In genomic region chr10:61912981-61913380, GRCh38 we compare ENCODE assay signal across 27 cellular contexts.
"Had no signal": no experiment of that assay in that cellular context is flagged by ENCODE, and none has a peak within 500 bp of the region (broad histone marks: within the 10 kb centered on the region; RNA-seq: fewer than 3 reads in every experiment).

No MANE protein-coding gene starts in this region.

- H3K36me3 ChIP-seq: lower lobe of right lung, ovary, right atrium auricular region, thoracic aorta, upper lobe of right lung had no signal

- ATAC-seq: left colon; left lung; lower lobe of right lung; naive thymus-derived CD4-positive, alpha-beta T cell; natural killer cell treated with Interleukin-12 subunit alpha and Interleukin-12 subunit beta and Interleukin-15 and Interleukin-18, amount 100 ng/mL, for 72 hours; sciatic nerve; upper lobe of right lung had no signal

- H3K27me3 Mint-ChIP-seq: naive thymus-derived CD4-positive, alpha-beta T cell; natural killer cell treated with Interleukin-12 subunit alpha and Interleukin-12 subunit beta and Interleukin-15 and Interleukin-18, amount 100 ng/mL, for 72 hours; progenitor cell of endocrine pancreas; stimulated activated naive CD8-positive, alpha-beta T cell treated with anti-CD3 and anti-CD28 coated beads, Interleukin-15, Interleukin-2, amounts not matched to agents 100 ng/mL and 50 ng/mL, for 24 hours had no signal

- H3K4me3 ChIP-seq: left lung, lower lobe of right lung, ovary, right atrium auricular region, skin epidermis, suprapubic skin, thoracic aorta, tibial artery, upper lobe of right lung had no signal

- DNase-seq: hypothalamus; immature natural killer cell; kidney; left colon; left lung; lower lobe of right lung; mammary epithelial cell; mesendoderm; naive thymus-derived CD4-positive, alpha-beta T cell; ovary; stimulated activated CD4-positive, alpha-beta T cell treated with anti-CD3 and anti-CD28 coated beads, Interleukin-12 subunit alpha, Interleukin-12 subunit beta, amount 100 ng/mL, for 4 hours; stimulated activated CD4-positive, alpha-beta T cell treated with anti-CD3 and anti-CD28 coated beads, Interleukin-15, amount 100 ng/mL, for 24 hours; stimulated activated CD4-positive, alpha-beta T cell treated with anti-CD3 and anti-CD28 coated beads, Interleukin-2, amount 100 ng/mL, for 24 hours; stimulated activated CD4-positive, alpha-beta T cell treated with anti-CD3 and anti-CD28 coated beads, Interleukin-4, amount 100 ng/mL, for 1 hour; stimulated activated naive CD4-positive, alpha-beta T cell; tibial artery; trophoblast cell; upper lobe of right lung had no signal

- H3K4me3 Mint-ChIP-seq: immature natural killer cell; mesothelial cell of epicardium; naive thymus-derived CD4-positive, alpha-beta T cell; natural killer cell treated with Interleukin-12 subunit alpha and Interleukin-12 subunit beta and Interleukin-15 and Interleukin-18, amount 100 ng/mL, for 72 hours; stimulated activated naive CD8-positive, alpha-beta T cell treated with anti-CD3 and anti-CD28 coated beads, Interleukin-15, Interleukin-2, amounts not matched to agents 100 ng/mL and 50 ng/mL, for 24 hours had no signal

- H3K9me3 Mint-ChIP-seq: mesothelial cell of epicardium had no signal

- H3K27me3 ChIP-seq: left lung, ovary, right atrium auricular region, suprapubic skin, tibial artery, upper lobe of right lung had no signal

- H3K27ac Mint-ChIP-seq: immature natural killer cell; mesothelial cell of epicardium; natural killer cell treated with Interleukin-12 subunit alpha and Interleukin-12 subunit beta and Interleukin-15 and Interleukin-18, amount 100 ng/mL, for 72 hours; progenitor cell of endocrine pancreas; stimulated activated naive CD8-positive, alpha-beta T cell treated with anti-CD3 and anti-CD28 coated beads, Interleukin-15, Interleukin-2, amounts not matched to agents 100 ng/mL and 50 ng/mL, for 24 hours had no signal

- H3K4me1 ChIP-seq: lower lobe of right lung, right atrium auricular region, upper lobe of right lung had no signal

- H3K9me3 ChIP-seq: left lung, ovary, suprapubic skin, thoracic aorta, tibial artery had no signal
